Comparison of ENCODE assay signal across 11 cellular contexts in genomic region chr2:37625156-37625555, GRCh38. TPM values are rescaled to one million over a fixed set of nuclear protein-coding genes. Genes with fewer than 3 reads are reported as not detected.
A peak's percentile ranks its signal among the peaks of the same experiment; 100 is the strongest.
DNase-seq lines count a peak whose midpoint lies in the region; ATAC-seq and TF ChIP-seq lines count a peak whose summit lies in the region.
"Had no signal": no experiment of that assay in that cellular context is flagged by ENCODE, and none has a peak within 500 bp of the region (broad histone marks: within the 10 kb centered on the region; RNA-seq: fewer than 3 reads in every experiment).

No MANE protein-coding gene starts in this region.

- H3K27ac ChIP-seq in GM23248 (peak overlapping the region; percentile 89), SK-N-SH (ENCODE audit: low read depth in 2 of 2, low read length in 1 of 2) (peak overlapping the region; percentile 65 to 79; a peak in 3 of 4 replicates), fibroblast of lung (ENCODE audit: insufficient read depth, low read length) (peak overlapping the region; percentile 44), ascending aorta (peak overlapping the region in 1 of 2 donors; percentile 60)
- H3K27ac ChIP-seq: KMS-11 had no signal

- H3F3A ChIP-seq in GM23248 (ENCODE audit: insufficient read depth) (peaks cover 50% of the 10 kb centered on the region), SK-N-SH (replicated peaks; ENCODE audit: insufficient read depth) (peaks cover 19% of the 10 kb centered on the region)

- DNase-seq in GM23248 (peak; percentile 92), SK-N-SH (no peak), fibroblast of lung (ENCODE audit: low read depth in 2 of 2) (peak in 1 of 2 donors; percentile 96), medulla oblongata (ENCODE audit: extremely low spot score) (no peak), cerebellum (ENCODE audit: low spot score) (no peak), ascending aorta (ENCODE audit: low spot score in 2 of 2) (no peak)
- DNase-seq: glutamatergic neuron, posterior cingulate gyrus had no signal

- H3K4me2 ChIP-seq in GM23248 (ENCODE audit: unreplicated experiment) (peak overlapping the region; percentile 68), SK-N-SH (0 out of 2 replicates have a peak overlapping the region, but pooled peaks have one; percentile 2), fibroblast of lung (ENCODE audit: extremely low read depth, insufficient read depth, low read length) (peak overlapping the region; percentile 5), skeletal muscle satellite cell (ENCODE audit: low read length) (peak overlapping the region; percentile 59)
- H3K4me2 ChIP-seq: KMS-11 had no signal

- H3K4me3 ChIP-seq in GM23248 (no peak overlapping the region; the same call in 1 of the 2 replicates), SK-N-SH (ENCODE audit: low read depth in 2 of 2, low read length in 1 of 2) (no peak overlapping the region), fibroblast of lung (replicated peaks in 1 of 4; ENCODE audit: control extremely low read depth in 1 of 4, insufficient read depth in 1 of 4, low read depth in 3 of 4, low read length in 4 of 4) (no peak overlapping the region), skeletal muscle satellite cell (ENCODE audit: low read length) (no peak overlapping the region), ascending aorta (no peak overlapping the region)

- TF ChIP-seq CTCF in SK-N-SH (IDR thresholded peaks at IDR 0.05) (no peak), fibroblast of lung (conservative IDR thresholded peaks at IDR 0.05 in 1 of 2, IDR thresholded peaks at IDR 0.05 in 1 of 2; ENCODE audit: low read depth in 1 of 2, low read length in 2 of 2) (no peak), ascending aorta (IDR thresholded peaks at IDR 0.05) (no peak)

- H3K79me2 ChIP-seq in GM23248 (ENCODE audit: insufficient read depth) (no peaks in the 10 kb centered on the region), SK-N-SH (ENCODE audit: insufficient read depth) (no peaks in the 10 kb centered on the region), fibroblast of lung (ENCODE audit: control insufficient read depth, insufficient read depth, low read length) (no peaks in the 10 kb centered on the region)

- TF ChIP-seq EP300 in SK-N-SH (IDR thresholded peaks at IDR 0.05; ENCODE audit: borderline replicate concordance in 1 of 2, low read depth in 1 of 2, low read length in 1 of 2): 0 out of 4 replicates have a peak, but pooled peaks of 1 of the 2 experiments have one; percentile 16

- H3K9me3 ChIP-seq in GM23248 (ENCODE audit: low read depth) (no peaks in the 10 kb centered on the region), SK-N-SH (no peaks in the 10 kb centered on the region), fibroblast of lung (ENCODE audit: control insufficient read depth, insufficient read depth, low read depth, low read length) (no peaks in the 10 kb centered on the region), skeletal muscle satellite cell (replicated peaks; ENCODE audit: low read length) (no peaks in the 10 kb centered on the region), ascending aorta (no peaks in the 10 kb centered on the region)

- ATAC-seq in GM18873 (IDR thresholded peaks at IDR 0.05; ENCODE audit: low FRiP score, unreplicated experiment): no peak

- intact Hi-C loops in ascending aorta (cut with DNase I): no loop called here

- no peaks in the 10 kb centered on the region for H3K9me2 ChIP-seq in GM23248 (ENCODE audit: insufficient read depth)
- no peaks in the 10 kb centered on the region for H3K9me2 ChIP-seq in SK-N-SH

- no peaks in the 10 kb centered on the region for H3K27me3 ChIP-seq in GM23248 (replicated peaks; ENCODE audit: insufficient read depth)
- no peaks in the 10 kb centered on the region for H3K27me3 ChIP-seq in SK-N-SH (ENCODE audit: insufficient read depth)
- no peaks in the 10 kb centered on the region for H3K27me3 ChIP-seq in fibroblast of lung (ENCODE audit: control insufficient read depth, insufficient read depth, low read length)
- no peaks in the 10 kb centered on the region for H3K27me3 ChIP-seq in skeletal muscle satellite cell (ENCODE audit: control insufficient read depth, insufficient read depth, low read length)
- H3K27me3 ChIP-seq in ascending aorta: no peaks in the 10 kb centered on the region

- no peak for TF ChIP-seq RAD21 in SK-N-SH (IDR thresholded peaks at IDR 0.05; ENCODE audit: low read length)

- CTCF ChIA-PET in SK-N-SH (lab: Yijun Ruan, JAX): interaction anchor here (0.9 to 1.6 kb wide), 4 partner anchors 15 to 282 kb away, joined by 3 to 6 read pairs (median 4); no protein-coding TSS in a partner anchor

- H4K20me1 ChIP-seq in GM23248 (ENCODE audit: insufficient read depth) (no peaks in the 10 kb centered on the region), SK-N-SH (ENCODE audit: insufficient read depth) (no peaks in the 10 kb centered on the region), fibroblast of lung (ENCODE audit: control insufficient read depth, extremely low read depth, insufficient read depth, low read length) (no peaks in the 10 kb centered on the region)

- H3K4me1 ChIP-seq in GM23248 (ENCODE audit: insufficient read depth): peaks cover 68% of the 10 kb centered on the region
- H3K4me1 ChIP-seq in SK-N-SH (ENCODE audit: control insufficient read depth in 1 of 2, insufficient read depth in 2 of 2, low read depth in 1 of 2, low read length in 1 of 2): peaks cover 16 to 19% of the 10 kb centered on the region in 2 experiments; a peak in 2 of 4 replicates
- H3K4me1 ChIP-seq in fibroblast of lung (ENCODE audit: control insufficient read depth, extremely low read depth, insufficient read depth, low read length): peaks cover 18% of the 10 kb centered on the region
- peaks cover 48% of the 10 kb centered on the region for H3K4me1 ChIP-seq in skeletal muscle satellite cell (ENCODE audit: control insufficient read depth, insufficient read depth, low read length)
- H3K4me1 ChIP-seq in ascending aorta: peaks cover 6 to 24% of the 10 kb centered on the region in 2 donors

- no peaks in the 10 kb centered on the region for H3K36me3 ChIP-seq in GM23248 (ENCODE audit: low read depth)
- no peaks in the 10 kb centered on the region for H3K36me3 ChIP-seq in SK-N-SH (replicated peaks in 1 of 2; ENCODE audit: control insufficient read depth in 1 of 2, insufficient read depth in 2 of 2, low read length in 1 of 2)
- no peaks in the 10 kb centered on the region for H3K36me3 ChIP-seq in fibroblast of lung (ENCODE audit: control insufficient read depth, insufficient read depth, low read length)
- no peaks in the 10 kb centered on the region for H3K36me3 ChIP-seq in skeletal muscle satellite cell (ENCODE audit: insufficient read depth, low read length)
- no peaks in the 10 kb centered on the region for H3K36me3 ChIP-seq in ascending aorta

- H2AFZ ChIP-seq in GM23248 (no peak overlapping the region), SK-N-SH (ENCODE audit: low read depth) (no peak overlapping the region), fibroblast of lung (ENCODE audit: low read length) (no peak overlapping the region)

- POLR2A ChIA-PET in SK-N-SH (lab: Yijun Ruan, JAX): interaction anchor here (1.1 kb wide), 1 partner anchor 47 kb away, joined by 3 read pairs; no protein-coding TSS in a partner anchor

- in situ Hi-C loops in GM23248 (cut with MboI): no loop called here

- peak overlapping the region; percentile 66 for H3K9ac ChIP-seq in GM23248
- no peak overlapping the region; the same call in 1 of the 2 replicates for H3K9ac ChIP-seq in SK-N-SH
- no peak overlapping the region for H3K9ac ChIP-seq in fibroblast of lung (ENCODE audit: insufficient read depth, low read length)
- peak overlapping the region; percentile 61 for H3K9ac ChIP-seq in skeletal muscle satellite cell (ENCODE audit: low read depth, low read length)
- H3K9ac ChIP-seq: KMS-11 had no signal

TF ChIP-seq in SK-N-SH, 30 proteins besides CTCF, POLR2A, EP300 and RAD21 (continues in another document):
- TF ChIP-seq RXRA (IDR thresholded peaks at IDR 0.05; ENCODE audit: borderline replicate concordance, low read depth): no peak
- no peak for TF ChIP-seq MXI1 (IDR thresholded peaks at IDR 0.05; ENCODE audit: low read depth, low read length)
- TF ChIP-seq FOSL2 (IDR thresholded peaks at IDR 0.05; ENCODE audit: borderline replicate concordance, low read depth): peak; percentile 53; the same call in 1 of the 2 replicates
- TF ChIP-seq PBX3 (IDR thresholded peaks at IDR 0.05): peak; percentile 51
- TF ChIP-seq SIN3A (IDR thresholded peaks at IDR 0.05; ENCODE audit: borderline replicate concordance, low read depth, low read length): no peak
- peak; percentile 50; the same call in 1 of the 2 replicates for TF ChIP-seq JUND (IDR thresholded peaks at IDR 0.05)

RNA-seq across cellular contexts. Expression of gene CDC42EP3, which starts 46.3 kb away (rescaled TPM):
- total RNA-seq in GM23248 (2014; rRNA removed; shearing (Covaris generic)): 144 and 166 TPM in 2 replicates
- polyA plus RNA-seq in GM23248 (2016; fragmentation: Nextera tagmentation; extraction: Ambion mirVana) (289 and 295 TPM in 2 replicates), SK-N-SH (2012; rRNA removed) (87.5 and 105 TPM in 2 replicates), fibroblast of lung (103 and 328 TPM in 2 replicates)
- 92.7 and 103 TPM in 2 replicates for polyA plus RNA-seq in SK-N-SH (2012; cell fraction: cytosol; rRNA removed)
- 70.1 and 83.8 TPM in 2 replicates for polyA plus RNA-seq in SK-N-SH (2012; cell fraction: nucleus; rRNA removed)
- total RNA-seq in fibroblast of lung (5.6 and 19.2 TPM in 2 replicates), cerebellum (14.7 TPM), ascending aorta (65.5 TPM)
- 43.4 and 145 TPM in 2 replicates for polyA plus RNA-seq in fibroblast of lung (2012)
- 170 and 335 TPM in 2 replicates for polyA minus RNA-seq in fibroblast of lung (ENCODE audit: low replicate concordance)
- 4.6 and 14.9 TPM in 2 replicates for total RNA-seq in skeletal muscle satellite cell (2012; rRNA removed)

Comparison
In these comparisons a context has a peak if more than half of its experiments do, and no peak if none do; other contexts are left out.
1. H3K4me2 ChIP-seq: peak in every context shown above with its lines; median percentile 68 in GM23248; 59 in skeletal muscle satellite cell; 5 in fibroblast of lung; 2 in SK-N-SH.
2. H3K9ac ChIP-seq: peak in GM23248 (single experiment) and skeletal muscle satellite cell (single experiment); none in SK-N-SH (single experiment) and fibroblast of lung (single experiment).